20 cellular contexts compared by ENCODE assay signal in genomic region chr1:14578156-14578555, GRCh38.
"Had no signal": no experiment of that assay in that cellular context is flagged by ENCODE, and none has a peak within 500 bp of the region (broad histone marks: within the 10 kb centered on the region; RNA-seq: fewer than 3 reads in every experiment).

No MANE protein-coding gene starts in this region.

- H3K4me1 ChIP-seq: breast epithelium, foreskin keratinocyte, tibial nerve had no signal

- H3K4me3 ChIP-seq: breast epithelium, tibial nerve had no signal

- H3K27ac ChIP-seq: breast epithelium, foreskin keratinocyte, tibial nerve, VCaP had no signal

- H3K36me3 ChIP-seq: breast epithelium, tibial nerve had no signal

- H3K27me3 ChIP-seq: breast epithelium, tibial nerve had no signal

- ATAC-seq: activated naive CD8-positive, alpha-beta T cell treated with anti-CD3 and anti-CD28 coated beads, Interleukin-2, amount 50 U/mL, for 24 hours; activated T-cell treated with anti-CD3 and anti-CD28 coated beads, Interleukin-2, amount 50 U/mL, for 4 hours; foreskin keratinocyte; left lobe of liver had no signal

- DNase-seq: activated CD4-positive, alpha-beta T cell treated with anti-CD3 and anti-CD28 coated beads, Interleukin-2, amount 50 U/mL, for 1 hour; activated CD4-positive, CD25-positive, alpha-beta regulatory T cell treated with anti-CD3 and anti-CD28 coated beads, Interleukin-2, amount 50 U/mL, for 72 hours; activated CD8-positive, alpha-beta memory T cell treated with anti-CD3 and anti-CD28 coated beads, Interleukin-2, amount 50 U/mL, for 4 hours; activated naive CD4-positive, alpha-beta T cell treated with anti-CD3 and anti-CD28 coated beads for 36 hours; activated naive CD8-positive, alpha-beta T cell treated with anti-CD3 and anti-CD28 coated beads, Interleukin-2, amount 50 U/mL, for 24 hours; activated T-cell treated with anti-CD3 and anti-CD28 coated beads, Interleukin-2, amount 50 U/mL, for 4 hours; aorta; cerebellar nuclear complex; cortex of kidney; foreskin keratinocyte; hippocampal formation; mammary epithelial cell; occipital lobe; stimulated activated CD4-positive, alpha-beta T cell treated with anti-CD3 and anti-CD28 coated beads, Interleukin-15, amount 100 ng/mL, for 24 hours; stimulated activated CD4-positive, alpha-beta T cell treated with anti-CD3 and anti-CD28 coated beads, Interleukin-2, amount 100 ng/mL, for 48 hours; T-helper 2 cell had no signal
